Comparison of ENCODE assay signal across 8 cellular contexts in the genomic region with DNA sequence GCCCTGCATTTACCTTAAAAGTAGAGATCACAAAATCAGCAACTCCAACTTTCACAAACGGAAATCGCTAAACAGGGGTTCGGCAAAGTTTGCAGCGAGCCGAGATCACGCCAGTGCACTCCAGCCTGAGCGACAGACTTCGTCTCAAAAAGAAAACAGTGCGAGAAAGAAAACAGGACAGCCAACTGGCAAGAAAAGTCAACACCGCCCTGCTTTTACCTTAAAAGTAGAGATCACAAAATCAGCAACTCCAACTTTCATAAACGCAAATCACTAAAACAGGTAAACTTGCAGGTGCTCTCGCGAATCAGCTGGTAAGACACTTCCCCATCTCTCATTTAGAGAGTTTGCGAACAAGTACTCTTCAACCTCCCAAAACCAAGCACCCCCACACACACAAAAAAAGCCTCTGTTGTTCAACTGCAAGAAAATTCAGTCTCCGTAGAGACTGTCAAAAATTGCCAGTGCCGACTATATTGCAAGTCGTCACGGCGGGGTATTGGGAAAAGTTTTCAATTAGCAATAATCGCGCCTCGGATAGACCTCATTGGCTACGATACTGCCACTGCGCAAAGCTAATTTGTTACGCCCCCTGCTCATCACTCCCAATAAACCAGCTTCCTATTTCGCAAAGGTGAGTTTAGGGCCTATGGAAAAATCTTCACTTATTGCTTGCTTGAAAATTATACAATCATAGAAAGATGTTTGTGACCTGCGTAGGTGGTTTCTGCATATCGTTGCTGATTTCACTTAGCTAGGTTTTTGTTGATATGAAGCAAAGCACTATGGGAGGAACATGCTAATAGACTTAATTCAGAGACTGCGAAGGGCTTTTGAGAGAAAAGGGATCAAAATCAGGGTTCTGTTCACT. TPM values are rescaled to one million over a fixed set of nuclear protein-coding genes. Genes with fewer than 3 reads are reported as not detected.
DNase-seq lines count a peak whose midpoint lies in the region; ATAC-seq, FAIRE-seq and TF ChIP-seq lines count a peak whose summit lies in the region.

A gene (minus strand): TSS at position 577 of the 871 bp plus-strand sequence.

- TF ChIP-seq CTCF in WI38 (IDR thresholded peaks at IDR 0.05; ENCODE audit: low read depth, low read length) = no peak

- H3K4me3 ChIP-seq in WI38 (ENCODE audit: low read depth, low read length) = peak within 1 kb of the TSS; percentile 64

- FAIRE-seq in islet of Langerhans (lab: Jason Lieb, UNC) = peak; percentile 86

- DNase-seq in A172 (ENCODE audit: low spot score) (peak; percentile 94), NCI-H226 (peak; percentile 97)
- peak; percentile 88 for DNase-seq in central memory CD4-positive, alpha-beta T cell
- DNase-seq in stimulated activated CD4-positive, alpha-beta T cell treated with anti-CD3 and anti-CD28 coated beads, Interleukin-12 subunit alpha, Interleukin-12 subunit beta, amount 100 ng/mL, for 24 hours (ENCODE audit: low read depth in 2 of 2) = peak; percentile 69 to 75

- ATAC-seq in GM18858 (IDR thresholded peaks at IDR 0.05; ENCODE audit: unreplicated experiment) (peak; percentile 41), HG03103 (IDR thresholded peaks at IDR 0.05; ENCODE audit: low read depth, unreplicated experiment) (peak; percentile 48)

RNA-seq across cellular contexts. Expression of the gene that starts here (rescaled TPM):
- total RNA-seq in A172 (2014; rRNA removed; shearing (Covaris generic)) = under 0.01 TPM in 2 replicates

Comparison
In these comparisons a context has a peak if more than half of its experiments do, and no peak if none do; other contexts are left out.
1. Peak in every context shown above with its lines: DNase-seq, ATAC-seq and H3K4me3 ChIP-seq.
2. Peak in DNase-seq in A172; RNA of the gene not detected or under 1 TPM.